In the genomic region with DNA sequence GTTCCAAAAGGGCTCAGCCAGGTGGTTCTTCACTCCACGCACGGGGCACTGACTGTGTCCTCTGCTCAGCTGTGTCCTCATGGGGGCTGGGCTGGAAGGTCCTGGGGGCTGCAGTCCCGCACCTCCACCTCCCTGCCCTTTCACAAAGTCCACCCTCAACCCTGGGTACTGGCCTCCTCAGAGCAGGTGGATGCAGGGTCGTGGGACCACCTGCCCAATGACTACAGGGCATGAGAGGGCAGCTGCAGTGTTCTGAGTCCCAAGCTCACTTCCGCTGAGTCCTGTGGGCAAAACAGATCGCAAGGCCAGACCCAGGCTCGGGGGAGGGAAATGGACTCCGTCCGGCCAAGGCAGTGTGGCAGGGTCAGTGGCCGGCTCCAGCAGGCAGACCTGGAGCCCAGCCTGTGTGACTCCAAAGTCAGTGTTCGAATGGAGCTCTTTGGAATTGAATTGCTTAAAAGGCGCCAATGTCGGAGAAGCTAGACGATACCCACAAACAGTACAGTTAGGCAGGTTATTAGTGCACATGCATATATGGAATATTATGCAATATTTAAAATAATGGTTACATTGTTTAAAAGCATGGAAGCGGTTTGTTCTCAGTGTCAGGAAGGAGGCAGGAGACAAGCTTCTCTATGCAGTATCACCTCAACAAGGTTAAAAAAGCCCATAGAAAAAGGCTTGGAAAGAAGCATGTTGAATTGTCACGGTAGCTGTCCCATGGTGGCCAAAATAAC, we compare ENCODE assay signal across 1 cellular context.
TF ChIP-seq lines count a peak whose summit lies in the region.

No MANE protein-coding gene starts in this region.

TF ChIP-seq in HepG2, 621 proteins besides CTCF, POLR2A, EP300 and RAD21 (continued from another document and continues in another):
- no peak for TF ChIP-seq HES4 (CRISPR knock-in tag; IDR thresholded peaks at IDR 0.05; ENCODE audit: borderline replicate concordance)
- no peak for TF ChIP-seq NBN (conservative IDR thresholded peaks at IDR 0.05)
- TF ChIP-seq ZFAT (CRISPR knock-in tag; conservative IDR thresholded peaks at IDR 0.05): no peak
- TF ChIP-seq, protein P1, sequence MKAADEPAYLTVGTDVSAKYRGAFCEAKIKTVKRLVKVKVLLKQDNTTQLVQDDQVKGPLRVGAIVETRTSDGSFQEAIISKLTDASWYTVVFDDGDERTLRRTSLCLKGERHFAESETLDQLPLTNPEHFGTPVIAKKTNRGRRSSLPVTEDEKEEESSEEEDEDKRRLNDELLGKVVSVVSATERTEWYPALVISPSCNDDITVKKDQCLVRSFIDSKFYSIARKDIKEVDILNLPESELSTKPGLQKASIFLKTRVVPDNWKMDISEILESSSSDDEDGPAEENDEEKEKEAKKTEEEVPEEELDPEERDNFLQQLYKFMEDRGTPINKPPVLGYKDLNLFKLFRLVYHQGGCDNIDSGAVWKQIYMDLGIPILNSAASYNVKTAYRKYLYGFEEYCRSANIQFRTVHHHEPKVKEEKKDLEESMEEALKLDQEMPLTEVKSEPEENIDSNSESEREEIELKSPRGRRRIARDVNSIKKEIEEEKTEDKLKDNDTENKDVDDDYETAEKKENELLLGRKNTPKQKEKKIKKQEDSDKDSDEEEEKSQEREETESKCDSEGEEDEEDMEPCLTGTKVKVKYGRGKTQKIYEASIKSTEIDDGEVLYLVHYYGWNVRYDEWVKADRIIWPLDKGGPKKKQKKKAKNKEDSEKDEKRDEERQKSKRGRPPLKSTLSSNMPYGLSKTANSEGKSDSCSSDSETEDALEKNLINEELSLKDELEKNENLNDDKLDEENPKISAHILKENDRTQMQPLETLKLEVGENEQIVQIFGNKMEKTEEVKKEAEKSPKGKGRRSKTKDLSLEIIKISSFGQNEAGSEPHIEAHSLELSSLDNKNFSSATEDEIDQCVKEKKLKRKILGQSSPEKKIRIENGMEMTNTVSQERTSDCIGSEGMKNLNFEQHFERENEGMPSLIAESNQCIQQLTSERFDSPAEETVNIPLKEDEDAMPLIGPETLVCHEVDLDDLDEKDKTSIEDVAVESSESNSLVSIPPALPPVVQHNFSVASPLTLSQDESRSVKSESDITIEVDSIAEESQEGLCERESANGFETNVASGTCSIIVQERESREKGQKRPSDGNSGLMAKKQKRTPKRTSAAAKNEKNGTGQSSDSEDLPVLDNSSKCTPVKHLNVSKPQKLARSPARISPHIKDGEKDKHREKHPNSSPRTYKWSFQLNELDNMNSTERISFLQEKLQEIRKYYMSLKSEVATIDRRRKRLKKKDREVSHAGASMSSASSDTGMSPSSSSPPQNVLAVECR (CRISPR knock-in tag; IDR thresholded peaks at IDR 0.05; ENCODE audit: borderline replicate concordance): peak; percentile 42
- TF ChIP-seq ZMAT3 (CRISPR knock-in tag; conservative IDR thresholded peaks at IDR 0.05): peak; percentile 59; the same call in 1 of the 2 replicates
- TF ChIP-seq TGIF2 (CRISPR knock-in tag; IDR thresholded peaks at IDR 0.05): peak; percentile 32; the same call in 1 of the 2 replicates
- TF ChIP-seq, protein P2, sequence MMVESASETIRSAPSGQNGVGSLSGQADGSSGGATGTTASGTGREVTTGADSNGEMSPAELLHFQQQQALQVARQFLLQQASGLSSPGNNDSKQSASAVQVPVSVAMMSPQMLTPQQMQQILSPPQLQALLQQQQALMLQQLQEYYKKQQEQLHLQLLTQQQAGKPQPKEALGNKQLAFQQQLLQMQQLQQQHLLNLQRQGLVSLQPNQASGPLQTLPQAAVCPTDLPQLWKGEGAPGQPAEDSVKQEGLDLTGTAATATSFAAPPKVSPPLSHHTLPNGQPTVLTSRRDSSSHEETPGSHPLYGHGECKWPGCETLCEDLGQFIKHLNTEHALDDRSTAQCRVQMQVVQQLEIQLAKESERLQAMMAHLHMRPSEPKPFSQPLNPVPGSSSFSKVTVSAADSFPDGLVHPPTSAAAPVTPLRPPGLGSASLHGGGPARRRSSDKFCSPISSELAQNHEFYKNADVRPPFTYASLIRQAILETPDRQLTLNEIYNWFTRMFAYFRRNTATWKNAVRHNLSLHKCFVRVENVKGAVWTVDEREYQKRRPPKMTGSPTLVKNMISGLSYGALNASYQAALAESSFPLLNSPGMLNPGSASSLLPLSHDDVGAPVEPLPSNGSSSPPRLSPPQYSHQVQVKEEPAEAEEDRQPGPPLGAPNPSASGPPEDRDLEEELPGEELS (CRISPR knock-in tag; IDR thresholded peaks at IDR 0.05): peak; percentile 47; the same call in 1 of the 2 replicates
- TF ChIP-seq, protein P3, sequence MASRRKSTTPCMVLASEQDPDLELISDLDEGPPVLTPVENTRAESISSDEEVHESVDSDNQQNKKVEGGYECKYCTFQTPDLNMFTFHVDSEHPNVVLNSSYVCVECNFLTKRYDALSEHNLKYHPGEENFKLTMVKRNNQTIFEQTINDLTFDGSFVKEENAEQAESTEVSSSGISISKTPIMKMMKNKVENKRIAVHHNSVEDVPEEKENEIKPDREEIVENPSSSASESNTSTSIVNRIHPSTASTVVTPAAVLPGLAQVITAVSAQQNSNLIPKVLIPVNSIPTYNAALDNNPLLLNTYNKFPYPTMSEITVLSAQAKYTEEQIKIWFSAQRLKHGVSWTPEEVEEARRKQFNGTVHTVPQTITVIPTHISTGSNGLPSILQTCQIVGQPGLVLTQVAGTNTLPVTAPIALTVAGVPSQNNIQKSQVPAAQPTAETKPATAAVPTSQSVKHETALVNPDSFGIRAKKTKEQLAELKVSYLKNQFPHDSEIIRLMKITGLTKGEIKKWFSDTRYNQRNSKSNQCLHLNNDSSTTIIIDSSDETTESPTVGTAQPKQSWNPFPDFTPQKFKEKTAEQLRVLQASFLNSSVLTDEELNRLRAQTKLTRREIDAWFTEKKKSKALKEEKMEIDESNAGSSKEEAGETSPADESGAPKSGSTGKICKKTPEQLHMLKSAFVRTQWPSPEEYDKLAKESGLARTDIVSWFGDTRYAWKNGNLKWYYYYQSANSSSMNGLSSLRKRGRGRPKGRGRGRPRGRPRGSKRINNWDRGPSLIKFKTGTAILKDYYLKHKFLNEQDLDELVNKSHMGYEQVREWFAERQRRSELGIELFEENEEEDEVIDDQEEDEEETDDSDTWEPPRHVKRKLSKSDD (CRISPR knock-in tag; IDR thresholded peaks at IDR 0.05; ENCODE audit: low read depth): no peak
- no peak for TF ChIP-seq KAT2B (IDR thresholded peaks at IDR 0.05; ENCODE audit: borderline replicate concordance, low read depth, low read length)
- TF ChIP-seq, protein P4, sequence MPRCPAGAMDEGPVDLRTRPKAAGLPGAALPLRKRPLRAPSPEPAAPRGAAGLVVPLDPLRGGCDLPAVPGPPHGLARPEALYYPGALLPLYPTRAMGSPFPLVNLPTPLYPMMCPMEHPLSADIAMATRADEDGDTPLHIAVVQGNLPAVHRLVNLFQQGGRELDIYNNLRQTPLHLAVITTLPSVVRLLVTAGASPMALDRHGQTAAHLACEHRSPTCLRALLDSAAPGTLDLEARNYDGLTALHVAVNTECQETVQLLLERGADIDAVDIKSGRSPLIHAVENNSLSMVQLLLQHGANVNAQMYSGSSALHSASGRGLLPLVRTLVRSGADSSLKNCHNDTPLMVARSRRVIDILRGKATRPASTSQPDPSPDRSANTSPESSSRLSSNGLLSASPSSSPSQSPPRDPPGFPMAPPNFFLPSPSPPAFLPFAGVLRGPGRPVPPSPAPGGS (CRISPR knock-in tag; IDR thresholded peaks at IDR 0.05): no peak
- no peak for TF ChIP-seq KAT8 (CRISPR knock-in tag; IDR thresholded peaks at IDR 0.05)
- TF ChIP-seq ZNF724P (CRISPR knock-in tag; IDR thresholded peaks at IDR 0.05; ENCODE audit: borderline replicate concordance): no peak
- no peak for TF ChIP-seq ZNF546 (CRISPR knock-in tag; conservative IDR thresholded peaks at IDR 0.05)
- TF ChIP-seq ZNF343 (CRISPR knock-in tag; IDR thresholded peaks at IDR 0.05): 0 out of 2 replicates have a peak, but pooled peaks have one; percentile 45
- TF ChIP-seq, protein P5, sequence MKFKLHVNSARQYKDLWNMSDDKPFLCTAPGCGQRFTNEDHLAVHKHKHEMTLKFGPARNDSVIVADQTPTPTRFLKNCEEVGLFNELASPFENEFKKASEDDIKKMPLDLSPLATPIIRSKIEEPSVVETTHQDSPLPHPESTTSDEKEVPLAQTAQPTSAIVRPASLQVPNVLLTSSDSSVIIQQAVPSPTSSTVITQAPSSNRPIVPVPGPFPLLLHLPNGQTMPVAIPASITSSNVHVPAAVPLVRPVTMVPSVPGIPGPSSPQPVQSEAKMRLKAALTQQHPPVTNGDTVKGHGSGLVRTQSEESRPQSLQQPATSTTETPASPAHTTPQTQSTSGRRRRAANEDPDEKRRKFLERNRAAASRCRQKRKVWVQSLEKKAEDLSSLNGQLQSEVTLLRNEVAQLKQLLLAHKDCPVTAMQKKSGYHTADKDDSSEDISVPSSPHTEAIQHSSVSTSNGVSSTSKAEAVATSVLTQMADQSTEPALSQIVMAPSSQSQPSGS (CRISPR knock-in tag; IDR thresholded peaks at IDR 0.05): peak; percentile 48; the same call in 1 of the 2 replicates
- no peak; the same call in 1 of the 2 replicates for TF ChIP-seq ZNF780A (CRISPR knock-in tag; IDR thresholded peaks at IDR 0.05)
- TF ChIP-seq RFX5 (IDR thresholded peaks at IDR 0.05; ENCODE audit: low read depth, low read length): no peak
- TF ChIP-seq, protein P6, sequence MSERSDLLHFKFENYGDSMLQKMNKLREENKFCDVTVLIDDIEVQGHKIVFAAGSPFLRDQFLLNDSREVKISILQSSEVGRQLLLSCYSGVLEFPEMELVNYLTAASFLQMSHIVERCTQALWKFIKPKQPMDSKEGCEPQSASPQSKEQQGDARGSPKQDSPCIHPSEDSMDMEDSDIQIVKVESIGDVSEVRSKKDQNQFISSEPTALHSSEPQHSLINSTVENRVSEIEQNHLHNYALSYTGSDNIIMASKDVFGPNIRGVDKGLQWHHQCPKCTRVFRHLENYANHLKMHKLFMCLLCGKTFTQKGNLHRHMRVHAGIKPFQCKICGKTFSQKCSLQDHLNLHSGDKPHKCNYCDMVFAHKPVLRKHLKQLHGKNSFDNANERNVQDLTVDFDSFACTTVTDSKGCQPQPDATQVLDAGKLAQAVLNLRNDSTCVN (CRISPR knock-in tag; IDR thresholded peaks at IDR 0.05; ENCODE audit: borderline replicate concordance): no peak
- peak; percentile 64 for TF ChIP-seq ZFX (CRISPR knock-in tag; IDR thresholded peaks at IDR 0.05; ENCODE audit: low read depth)
- TF ChIP-seq, protein P7, sequence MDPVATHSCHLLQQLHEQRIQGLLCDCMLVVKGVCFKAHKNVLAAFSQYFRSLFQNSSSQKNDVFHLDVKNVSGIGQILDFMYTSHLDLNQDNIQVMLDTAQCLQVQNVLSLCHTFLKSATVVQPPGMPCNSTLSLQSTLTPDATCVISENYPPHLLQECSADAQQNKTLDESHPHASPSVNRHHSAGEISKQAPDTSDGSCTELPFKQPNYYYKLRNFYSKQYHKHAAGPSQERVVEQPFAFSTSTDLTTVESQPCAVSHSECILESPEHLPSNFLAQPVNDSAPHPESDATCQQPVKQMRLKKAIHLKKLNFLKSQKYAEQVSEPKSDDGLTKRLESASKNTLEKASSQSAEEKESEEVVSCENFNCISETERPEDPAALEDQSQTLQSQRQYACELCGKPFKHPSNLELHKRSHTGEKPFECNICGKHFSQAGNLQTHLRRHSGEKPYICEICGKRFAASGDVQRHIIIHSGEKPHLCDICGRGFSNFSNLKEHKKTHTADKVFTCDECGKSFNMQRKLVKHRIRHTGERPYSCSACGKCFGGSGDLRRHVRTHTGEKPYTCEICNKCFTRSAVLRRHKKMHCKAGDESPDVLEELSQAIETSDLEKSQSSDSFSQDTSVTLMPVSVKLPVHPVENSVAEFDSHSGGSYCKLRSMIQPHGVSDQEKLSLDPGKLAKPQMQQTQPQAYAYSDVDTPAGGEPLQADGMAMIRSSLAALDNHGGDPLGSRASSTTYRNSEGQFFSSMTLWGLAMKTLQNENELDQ (CRISPR knock-in tag; IDR thresholded peaks at IDR 0.05; ENCODE audit: borderline replicate concordance): no peak
- TF ChIP-seq ZNF749 (CRISPR knock-in tag; IDR thresholded peaks at IDR 0.05; ENCODE audit: borderline replicate concordance): no peak
- TF ChIP-seq, protein P8, sequence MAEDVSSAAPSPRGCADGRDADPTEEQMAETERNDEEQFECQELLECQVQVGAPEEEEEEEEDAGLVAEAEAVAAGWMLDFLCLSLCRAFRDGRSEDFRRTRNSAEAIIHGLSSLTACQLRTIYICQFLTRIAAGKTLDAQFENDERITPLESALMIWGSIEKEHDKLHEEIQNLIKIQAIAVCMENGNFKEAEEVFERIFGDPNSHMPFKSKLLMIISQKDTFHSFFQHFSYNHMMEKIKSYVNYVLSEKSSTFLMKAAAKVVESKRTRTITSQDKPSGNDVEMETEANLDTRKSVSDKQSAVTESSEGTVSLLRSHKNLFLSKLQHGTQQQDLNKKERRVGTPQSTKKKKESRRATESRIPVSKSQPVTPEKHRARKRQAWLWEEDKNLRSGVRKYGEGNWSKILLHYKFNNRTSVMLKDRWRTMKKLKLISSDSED (CRISPR knock-in tag; IDR thresholded peaks at IDR 0.05): no peak
- TF ChIP-seq SSRP1 (CRISPR knock-in tag; IDR thresholded peaks at IDR 0.05): peak; percentile 68; the same call in 1 of the 2 replicates
- no peak for TF ChIP-seq ZIK1 (CRISPR knock-in tag; IDR thresholded peaks at IDR 0.05; ENCODE audit: borderline replicate concordance, low read depth)
- TF ChIP-seq ZNF891 (CRISPR knock-in tag; IDR thresholded peaks at IDR 0.05): no peak
- TF ChIP-seq, protein P9, sequence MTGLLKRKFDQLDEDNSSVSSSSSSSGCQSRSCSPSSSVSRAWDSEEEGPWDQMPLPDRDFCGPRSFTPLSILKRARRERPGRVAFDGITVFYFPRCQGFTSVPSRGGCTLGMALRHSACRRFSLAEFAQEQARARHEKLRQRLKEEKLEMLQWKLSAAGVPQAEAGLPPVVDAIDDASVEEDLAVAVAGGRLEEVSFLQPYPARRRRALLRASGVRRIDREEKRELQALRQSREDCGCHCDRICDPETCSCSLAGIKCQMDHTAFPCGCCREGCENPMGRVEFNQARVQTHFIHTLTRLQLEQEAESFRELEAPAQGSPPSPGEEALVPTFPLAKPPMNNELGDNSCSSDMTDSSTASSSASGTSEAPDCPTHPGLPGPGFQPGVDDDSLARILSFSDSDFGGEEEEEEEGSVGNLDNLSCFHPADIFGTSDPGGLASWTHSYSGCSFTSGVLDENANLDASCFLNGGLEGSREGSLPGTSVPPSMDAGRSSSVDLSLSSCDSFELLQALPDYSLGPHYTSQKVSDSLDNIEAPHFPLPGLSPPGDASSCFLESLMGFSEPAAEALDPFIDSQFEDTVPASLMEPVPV (CRISPR knock-in tag; IDR thresholded peaks at IDR 0.05): no peak
- no peak for TF ChIP-seq SIN3B (IDR thresholded peaks at IDR 0.05; ENCODE audit: low read length)
- TF ChIP-seq, protein P10, sequence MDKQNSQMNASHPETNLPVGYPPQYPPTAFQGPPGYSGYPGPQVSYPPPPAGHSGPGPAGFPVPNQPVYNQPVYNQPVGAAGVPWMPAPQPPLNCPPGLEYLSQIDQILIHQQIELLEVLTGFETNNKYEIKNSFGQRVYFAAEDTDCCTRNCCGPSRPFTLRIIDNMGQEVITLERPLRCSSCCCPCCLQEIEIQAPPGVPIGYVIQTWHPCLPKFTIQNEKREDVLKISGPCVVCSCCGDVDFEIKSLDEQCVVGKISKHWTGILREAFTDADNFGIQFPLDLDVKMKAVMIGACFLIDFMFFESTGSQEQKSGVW (CRISPR knock-in tag; IDR thresholded peaks at IDR 0.05; ENCODE audit: borderline replicate concordance): no peak
- no peak for TF ChIP-seq NAIF1 (CRISPR knock-in tag; IDR thresholded peaks at IDR 0.05; ENCODE audit: borderline replicate concordance)
